20 cellular contexts compared by ENCODE assay signal in the genomic region with DNA sequence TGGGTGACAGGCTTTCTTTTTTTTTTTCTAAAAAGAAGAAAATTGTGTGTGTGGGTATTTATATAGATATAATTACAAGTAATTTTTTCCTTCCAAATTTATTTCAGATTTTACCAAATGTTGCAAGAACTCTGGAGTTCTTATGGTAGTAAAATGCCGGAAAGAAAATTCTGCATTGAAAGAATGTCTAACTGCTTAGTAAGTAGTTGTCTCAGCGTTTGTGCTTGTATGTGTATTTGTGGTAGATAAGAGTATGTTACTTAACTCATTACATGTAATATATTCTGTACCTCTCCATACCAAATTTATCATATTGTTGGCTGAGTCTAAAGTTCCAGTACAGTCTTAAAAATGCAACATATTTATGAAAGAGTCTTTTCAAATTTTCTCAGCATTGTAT. TPM values are rescaled to one million over a fixed set of nuclear protein-coding genes. Genes with fewer than 3 reads are reported as not detected.
DNase-seq lines count a peak whose midpoint lies in the region; ATAC-seq and TF ChIP-seq lines count a peak whose summit lies in the region.
"Had no signal": no experiment of that assay in that cellular context is flagged by ENCODE, and none has a peak within 500 bp of the region (broad histone marks: within the 10 kb centered on the region; RNA-seq: fewer than 3 reads in every experiment).

No MANE protein-coding gene starts in this region.

- no peak for DNase-seq in natural killer cell treated with Interleukin-12 subunit alpha and Interleukin-12 subunit beta and Interleukin-15 and Interleukin-18, amount 100 ng/mL, for 72 hours (ENCODE audit: low spot score)
- no peak for DNase-seq in natural killer cell
- no peak for DNase-seq in central memory CD8-positive, alpha-beta T cell (ENCODE audit: low spot score in 2 of 2)
- DNase-seq in fibroblast of the aortic adventitia (ENCODE audit: low read depth), result peak; percentile 33
- DNase-seq in AG08396 (ENCODE audit: low spot score), result no peak
- no peak for DNase-seq in kidney tubule cell (ENCODE audit: low spot score)
- DNase-seq in NCI-H774 (lab: John Stamatoyannopoulos, UW), result no peak
- DNase-seq: ACHN; C1 segment of cervical spinal cord; Calu3; CD4-positive, alpha-beta memory T cell; COR-L47; DMS53; DMS79 treated with DMSO at 0.1 percent for 48 hours; GM23248; H9 had no signal

- peak overlapping the region; percentile 66 to 68 for H3K27ac Mint-ChIP-seq in natural killer cell treated with Interleukin-12 subunit alpha and Interleukin-12 subunit beta and Interleukin-15 and Interleukin-18, amount 100 ng/mL, for 72 hours
- H3K27ac Mint-ChIP-seq in natural killer cell, result peak overlapping the region in 1 of 2 donors; percentile 9
- H3K27ac Mint-ChIP-seq in central memory CD8-positive, alpha-beta T cell (ENCODE audit: low read depth), result peak overlapping the region; percentile 30
- H3K27ac Mint-ChIP-seq: H9 had no signal

- H3K4me3 ChIP-seq in fibroblast of the aortic adventitia (ENCODE audit: low read depth, low read length), result no peak overlapping the region
- H3K4me3 ChIP-seq: A549, GM23248 had no signal

- intact Hi-C loops in natural killer cell (cut with micrococcal nuclease), result no loop called here

- H3K4me3 Mint-ChIP-seq in natural killer cell treated with Interleukin-12 subunit alpha and Interleukin-12 subunit beta and Interleukin-15 and Interleukin-18, amount 100 ng/mL, for 72 hours, result peak overlapping the region; percentile 65
- H3K4me3 Mint-ChIP-seq in natural killer cell, result no peak overlapping the region
- H3K4me3 Mint-ChIP-seq in central memory CD8-positive, alpha-beta T cell, result no peak overlapping the region
- H3K4me3 Mint-ChIP-seq: CD4-positive, alpha-beta memory T cell; H9 had no signal

- peaks cover 19% of the 10 kb centered on the region for H3K36me3 Mint-ChIP-seq in natural killer cell treated with Interleukin-12 subunit alpha and Interleukin-12 subunit beta and Interleukin-15 and Interleukin-18, amount 100 ng/mL, for 72 hours
- H3K36me3 Mint-ChIP-seq in natural killer cell, result peaks cover 20% of the 10 kb centered on the region
- H3K36me3 Mint-ChIP-seq in central memory CD8-positive, alpha-beta T cell (ENCODE audit: insufficient read depth), result peaks cover 31% of the 10 kb centered on the region

- H3K9me3 Mint-ChIP-seq in natural killer cell treated with Interleukin-12 subunit alpha and Interleukin-12 subunit beta and Interleukin-15 and Interleukin-18, amount 100 ng/mL, for 72 hours, result no peaks in the 10 kb centered on the region
- H3K9me3 Mint-ChIP-seq in natural killer cell, result no peaks in the 10 kb centered on the region
- no peaks in the 10 kb centered on the region for H3K9me3 Mint-ChIP-seq in central memory CD8-positive, alpha-beta T cell
- H3K9me3 Mint-ChIP-seq: CD4-positive, alpha-beta memory T cell; H9 had no signal

- TF ChIP-seq CTCF in natural killer cell (IDR thresholded peaks at IDR 0.05), result no peak
- TF ChIP-seq CTCF in fibroblast of the aortic adventitia (IDR thresholded peaks at IDR 0.05; ENCODE audit: insufficient read depth, low read length), result no peak

- no peak for ATAC-seq in natural killer cell treated with Interleukin-12 subunit alpha and Interleukin-12 subunit beta and Interleukin-15 and Interleukin-18, amount 100 ng/mL, for 72 hours
- ATAC-seq in natural killer cell (no peak), HG03520 (IDR thresholded peaks at IDR 0.05; ENCODE audit: unreplicated experiment) (no peak)
- ATAC-seq in central memory CD8-positive, alpha-beta T cell (replicated peaks; ENCODE audit: extremely low read depth, poor library complexity, severe bottlenecking), result no peak
- ATAC-seq: A549, HCT116 had no signal

- peaks cover 37 to 44% of the 10 kb centered on the region in 2 donors for H3K4me1 Mint-ChIP-seq in natural killer cell treated with Interleukin-12 subunit alpha and Interleukin-12 subunit beta and Interleukin-15 and Interleukin-18, amount 100 ng/mL, for 72 hours (ENCODE audit: low read depth in 2 of 2)
- H3K4me1 Mint-ChIP-seq in natural killer cell, result peaks cover 39 to 57% of the 10 kb centered on the region in 2 donors
- peaks cover 56% of the 10 kb centered on the region for H3K4me1 Mint-ChIP-seq in central memory CD8-positive, alpha-beta T cell

- no peaks in the 10 kb centered on the region for H3K27me3 Mint-ChIP-seq in natural killer cell treated with Interleukin-12 subunit alpha and Interleukin-12 subunit beta and Interleukin-15 and Interleukin-18, amount 100 ng/mL, for 72 hours
- H3K27me3 Mint-ChIP-seq in natural killer cell (ENCODE audit: low read depth in 2 of 2), result no peaks in the 10 kb centered on the region
- H3K27me3 Mint-ChIP-seq in central memory CD8-positive, alpha-beta T cell, result no peaks in the 10 kb centered on the region
- H3K27me3 Mint-ChIP-seq: CD4-positive, alpha-beta memory T cell had no signal

RNA-seq across cellular contexts. Expression of a gene that starts 32.3 kb away (rescaled TPM):
- total RNA-seq in natural killer cell treated with Interleukin-12 subunit alpha and Interleukin-12 subunit beta and Interleukin-15 and Interleukin-18, amount 100 ng/mL, for 72 hours, result under 1 TPM in 1 of 2 donors, not detected in 1; 0.24 TPM
- total RNA-seq in natural killer cell (under 1 TPM in 1 of 3 donors, not detected in 2; 0.43 TPM), fibroblast of the aortic adventitia (ENCODE audit: low replicate concordance) (1.2 and 1.7 TPM in 2 replicates)
- total RNA-seq: Calu3, Daoy had no signal

RNA-seq across cellular contexts. Expression of a gene that starts 32.4 kb away (rescaled TPM):
- total RNA-seq in natural killer cell treated with Interleukin-12 subunit alpha and Interleukin-12 subunit beta and Interleukin-15 and Interleukin-18, amount 100 ng/mL, for 72 hours, result 10 to 100 TPM; 50.1 to 71.3 TPM
- total RNA-seq in natural killer cell (10 to 100 TPM; 29.3 to 38.6 (median 32.0) TPM), fibroblast of the aortic adventitia (ENCODE audit: low replicate concordance) (82.0 and 108 TPM in 2 replicates)
